23 cellular contexts compared by ENCODE assay signal in the genomic region with DNA sequence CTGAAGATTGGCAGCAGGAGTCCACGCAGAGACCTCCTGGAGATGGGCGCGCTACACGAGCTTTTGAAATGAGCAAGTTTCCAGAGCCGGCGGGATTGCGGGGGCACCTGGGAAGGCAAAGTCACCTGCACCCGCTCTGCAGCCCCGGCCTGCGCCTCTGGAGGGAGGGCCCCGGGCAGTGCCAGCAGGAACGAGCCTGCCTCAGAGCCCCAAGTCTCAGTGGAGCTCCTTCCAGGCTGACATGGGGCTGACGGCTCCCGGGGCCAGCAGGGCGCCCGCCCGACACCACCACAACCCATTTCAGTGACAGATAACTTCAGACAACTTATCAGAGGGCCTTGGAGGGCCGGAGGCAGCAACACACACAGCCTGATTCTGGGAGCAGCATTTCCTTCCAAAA. TPM values are rescaled to one million over a fixed set of nuclear protein-coding genes. Genes with fewer than 3 reads are reported as not detected.
A peak's percentile ranks its signal among the peaks of the same experiment; 100 is the strongest.
DNase-seq lines count a peak whose midpoint lies in the region; ATAC-seq, FAIRE-seq and TF ChIP-seq lines count a peak whose summit lies in the region.
"Had no signal": no experiment of that assay in that cellular context is flagged by ENCODE, and none has a peak within 500 bp of the region (broad histone marks: within the 10 kb centered on the region; RNA-seq: fewer than 3 reads in every experiment).

No MANE protein-coding gene starts in this region.

- WGBS in stomach, 5 donors, result 84 to 97% (median 90%) methylated on average over 12 to 18 of the region's 18 CpGs

- TF ChIP-seq EP300 in stomach (IDR thresholded peaks at IDR 0.05), result no peak

- peaks cover 21% of the 10 kb centered on the region for H3K9me3 Mint-ChIP-seq in T-helper 1 cell treated with Interleukin-12 subunit alpha and Interleukin-12 subunit beta and Interleukin-4 antibody, amounts not matched to agents 30 μg/mL and 1 μg/mL, for 36 hours

- no peak for TF ChIP-seq POLR2A in stomach (IDR thresholded peaks at IDR 0.05)

- H3K4me1 ChIP-seq in right atrium auricular region, result no peaks in the 10 kb centered on the region
- H3K4me1 ChIP-seq in left ventricle myocardium inferior, result no peaks in the 10 kb centered on the region
- no peaks in the 10 kb centered on the region for H3K4me1 ChIP-seq in kidney (ENCODE audit: control insufficient read depth in 1 of 2, insufficient read depth in 1 of 2, low read depth in 1 of 2, low read length in 2 of 2)
- peaks cover 0 to under 1% (median 0%) of the 10 kb centered on the region in 4 donors for H3K4me1 ChIP-seq in stomach
- H3K4me1 ChIP-seq: left lung, parathyroid adenoma had no signal

- no peak for TF ChIP-seq CTCF in right atrium auricular region (IDR thresholded peaks at IDR 0.05)
- TF ChIP-seq CTCF in left ventricle myocardium inferior (IDR thresholded peaks at IDR 0.05; ENCODE audit: borderline replicate concordance), result no peak
- TF ChIP-seq CTCF in kidney (IDR thresholded peaks at IDR 0.05; ENCODE audit: borderline replicate concordance, extremely low read depth, insufficient read depth), result no peak
- no peak for TF ChIP-seq CTCF in stomach (IDR thresholded peaks at IDR 0.05)

- peaks cover 23% of the 10 kb centered on the region for H3K36me3 Mint-ChIP-seq in T-helper 1 cell treated with Interleukin-12 subunit alpha and Interleukin-12 subunit beta and Interleukin-4 antibody, amounts not matched to agents 30 μg/mL and 1 μg/mL, for 36 hours (ENCODE audit: low read depth)

- H3K27me3 ChIP-seq in right atrium auricular region (no peaks in the 10 kb centered on the region), left ventricle myocardium inferior (ENCODE audit: low read depth) (no peaks in the 10 kb centered on the region), stomach (no peaks in the 10 kb centered on the region)
- H3K27me3 ChIP-seq: left lung, spleen had no signal

- DNase-seq in T-helper 1 cell, result no peak
- peak; percentile 32 for DNase-seq in right atrium auricular region (ENCODE audit: low spot score)
- DNase-seq in left ventricle myocardium inferior, result no peak
- peak; percentile 66 for DNase-seq in kidney
- peak; percentile 20 for DNase-seq in stomach
- no peak for DNase-seq in SW480 (ENCODE audit: low spot score)
- DNase-seq: activated B cell treated with CpG ODN at 0.5 μM for 24 hours; foreskin fibroblast; GF-D8; left lung; NCI-H1092 treated with DMSO at 0.1 percent for 48 hours; NCI-H2081 treated with DMSO at 0.1 percent for 48 hours; NCI-H524 treated with DMSO at 0.1 percent for 48 hours; SHP77 treated with DMSO at 0.1 percent for 48 hours; spleen; stimulated activated CD8-positive, alpha-beta memory T cell treated with anti-CD3 and anti-CD28 coated beads, Interleukin-4, amount 100 ng/mL, for 48 hours had no signal

- H3K27me3 Mint-ChIP-seq in T-helper 1 cell treated with Interleukin-12 subunit alpha and Interleukin-12 subunit beta and Interleukin-4 antibody, amounts not matched to agents 30 μg/mL and 1 μg/mL, for 36 hours (ENCODE audit: low read depth), result no peaks in the 10 kb centered on the region
- H3K27me3 Mint-ChIP-seq: activated B cell treated with CpG ODN at 0.5 μM for 24 hours; dendritic cell treated with granulocyte-macrophage colony-stimulating factor and Interleukin-4, amounts not matched to agents 40 ng/mL and 50 ng/mL, for 4 days had no signal

- H3K9ac ChIP-seq in kidney (ENCODE audit: low read length in 2 of 2), result no peak overlapping the region
- H3K9ac ChIP-seq: parathyroid adenoma had no signal

- H3K4me1 Mint-ChIP-seq in T-helper 1 cell treated with Interleukin-12 subunit alpha and Interleukin-12 subunit beta and Interleukin-4 antibody, amounts not matched to agents 30 μg/mL and 1 μg/mL, for 36 hours (ENCODE audit: low read depth), result no peaks in the 10 kb centered on the region

- H3K36me3 ChIP-seq in right atrium auricular region (no peaks in the 10 kb centered on the region), left ventricle myocardium inferior (no peaks in the 10 kb centered on the region), kidney (ENCODE audit: control insufficient read depth in 1 of 2, insufficient read depth in 2 of 2, low read length in 2 of 2) (no peaks in the 10 kb centered on the region), stomach (no peaks in the 10 kb centered on the region)
- H3K36me3 ChIP-seq: left lung, thoracic aorta had no signal

- peaks cover 0 to 9% of the 10 kb centered on the region in 2 donors for H3K9me3 ChIP-seq in right atrium auricular region
- peaks cover 14% of the 10 kb centered on the region for H3K9me3 ChIP-seq in left ventricle myocardium inferior (replicated peaks)
- H3K9me3 ChIP-seq in kidney (ENCODE audit: control insufficient read depth in 1 of 2, low read length in 2 of 2), result no peaks in the 10 kb centered on the region
- peaks cover 0 to 12% (median 0%) of the 10 kb centered on the region in 4 donors for H3K9me3 ChIP-seq in stomach
- H3K9me3 ChIP-seq: thoracic aorta had no signal

- no peak overlapping the region for H3K27ac ChIP-seq in right atrium auricular region
- H3K27ac ChIP-seq in left ventricle myocardium inferior (replicated peaks), result no peak overlapping the region
- H3K27ac ChIP-seq in kidney (ENCODE audit: low read depth in 2 of 2, low read length in 2 of 2), result no peak overlapping the region
- no peak overlapping the region for H3K27ac ChIP-seq in stomach
- H3K27ac ChIP-seq: 22Rv1, left lung, parathyroid adenoma, spleen, thoracic aorta had no signal

- ATAC-seq in HG03095 (IDR thresholded peaks at IDR 0.05; ENCODE audit: unreplicated experiment), result no peak
- ATAC-seq: left lung had no signal

- intact Hi-C loops in left ventricle myocardium inferior (cut with micrococcal nuclease) (no loop called here), kidney (cut with DNase I) (no loop called here), stomach (cut with DNase I; ENCODE audit: low total_unique reads) (no loop called here)

- no peak overlapping the region for H3K4me3 ChIP-seq in right atrium auricular region
- H3K4me3 ChIP-seq in left ventricle myocardium inferior, result no peak overlapping the region
- no peak overlapping the region for H3K4me3 ChIP-seq in kidney (ENCODE audit: low read length in 2 of 2)
- no peak overlapping the region for H3K4me3 ChIP-seq in stomach
- H3K4me3 ChIP-seq: left lung, spleen, thoracic aorta had no signal

- peak overlapping the region; percentile 49 for H3K27ac Mint-ChIP-seq in T-helper 1 cell treated with Interleukin-12 subunit alpha and Interleukin-12 subunit beta and Interleukin-4 antibody, amounts not matched to agents 30 μg/mL and 1 μg/mL, for 36 hours
- H3K27ac Mint-ChIP-seq: activated B cell treated with CpG ODN at 0.5 μM for 24 hours; dendritic cell treated with granulocyte-macrophage colony-stimulating factor and Interleukin-4, amounts not matched to agents 40 ng/mL and 50 ng/mL, for 4 days had no signal

- H3K4me3 Mint-ChIP-seq in T-helper 1 cell treated with Interleukin-12 subunit alpha and Interleukin-12 subunit beta and Interleukin-4 antibody, amounts not matched to agents 30 μg/mL and 1 μg/mL, for 36 hours, result no peak overlapping the region
- H3K4me3 Mint-ChIP-seq: activated B cell treated with CpG ODN at 0.5 μM for 24 hours; dendritic cell treated with granulocyte-macrophage colony-stimulating factor and Interleukin-4, amounts not matched to agents 40 ng/mL and 50 ng/mL, for 4 days had no signal

- no peak for FAIRE-seq in kidney (lab: Jason Lieb, UNC)
- FAIRE-seq: GM12891 had no signal

RNA-seq across cellular contexts. Expression of a gene that starts 45.0 kb away (rescaled TPM):
- 10 to 100 TPM; 10.2 to 13.2 TPM for total RNA-seq in right atrium auricular region
- total RNA-seq in left ventricle myocardium inferior, result 9.5 TPM
- 28.8 TPM for total RNA-seq in kidney
- polyA plus RNA-seq in kidney (ENCODE audit: insufficient read depth, low read depth, low replicate concordance), result 4.2 TPM
- total RNA-seq in stomach, result 10 to 100 TPM in 1 of 5 donors, 1 to 10 TPM in 4; 3.8 to 22.3 (median 6.4) TPM
- 10 to 100 TPM in 2 of 3 donors, 1 to 10 TPM in 1; 3.7 to 11.8 (median 10.9) TPM for polyA plus RNA-seq in stomach

Comparison
In these comparisons a context has a peak if more than half of its experiments do, and no peak if none do; other contexts are left out.
1. DNase-seq: peak in right atrium auricular region (single experiment), kidney (single experiment) and stomach (single experiment); none in T-helper 1 cell (0 of 5), left ventricle myocardium inferior (single experiment) and SW480 (single experiment).